Comparison of ENCODE assay signal across 10 cellular contexts in genomic region chr12:88185988-88186387, GRCh38. TPM values are rescaled to one million over a fixed set of nuclear protein-coding genes. Genes with fewer than 3 reads are reported as not detected.
A peak's percentile ranks its signal among the peaks of the same experiment; 100 is the strongest.
DNase-seq lines count a peak whose midpoint lies in the region; ATAC-seq and TF ChIP-seq lines count a peak whose summit lies in the region.
"Had no signal": no experiment of that assay in that cellular context is flagged by ENCODE, and none has a peak within 500 bp of the region (broad histone marks: within the 10 kb centered on the region; RNA-seq: fewer than 3 reads in every experiment).

No MANE protein-coding gene starts in this region.

- H3K27me3 ChIP-seq in heart left ventricle (no peaks in the 10 kb centered on the region), upper lobe of left lung (no peaks in the 10 kb centered on the region), esophagus squamous epithelium (no peaks in the 10 kb centered on the region)
- H3K27me3 ChIP-seq: hepatocyte had no signal

- H3K27ac ChIP-seq in 22Rv1 (peak overlapping the region; percentile 52), heart left ventricle (no peak overlapping the region), upper lobe of left lung (no peak overlapping the region), esophagus squamous epithelium (no peak overlapping the region)
- H3K27ac ChIP-seq: hepatocyte had no signal

- H3K4me3 ChIP-seq in heart left ventricle (no peak overlapping the region), upper lobe of left lung (no peak overlapping the region), esophagus squamous epithelium (no peak overlapping the region)
- H3K4me3 ChIP-seq: hepatocyte, K562 had no signal

- ATAC-seq in GM19043 (IDR thresholded peaks at IDR 0.05; ENCODE audit: low read depth, unreplicated experiment), result peak; percentile 94
- peak; percentile 57 for ATAC-seq in HG03175 (IDR thresholded peaks at IDR 0.05; ENCODE audit: unreplicated experiment)
- ATAC-seq in heart left ventricle, result no peak
- no peak for ATAC-seq in upper lobe of left lung (ENCODE audit: low FRiP score in 2 of 2)
- ATAC-seq: K562 had no signal

- DNase-seq in amniotic epithelial cell (ENCODE audit: low read depth) (peak; percentile 72), heart left ventricle (no peak), upper lobe of left lung (no peak), esophagus squamous epithelium (lab: John Stamatoyannopoulos, UW) (no peak), midbrain (lab: John Stamatoyannopoulos, UW) (no peak)

- no peaks in the 10 kb centered on the region for H3K4me1 ChIP-seq in heart left ventricle
- no peaks in the 10 kb centered on the region for H3K4me1 ChIP-seq in upper lobe of left lung
- no peaks in the 10 kb centered on the region for H3K4me1 ChIP-seq in esophagus squamous epithelium

- H3K9me3 ChIP-seq in heart left ventricle (peaks cover 0 to 12% (median 0%) of the 10 kb centered on the region in 12 donors), upper lobe of left lung (no peaks in the 10 kb centered on the region), esophagus squamous epithelium (no peaks in the 10 kb centered on the region)

- H3K36me3 ChIP-seq in heart left ventricle (peaks cover 0 to 46% (median 23%) of the 10 kb centered on the region in 9 donors), upper lobe of left lung (peaks cover 0 to 14% (median 6%) of the 10 kb centered on the region in 4 donors), esophagus squamous epithelium (peaks cover 0 to 61% (median 4%) of the 10 kb centered on the region in 3 donors)

- TF ChIP-seq CTCF in 22Rv1 (IDR thresholded peaks at IDR 0.05), result no peak
- TF ChIP-seq CTCF in heart left ventricle (IDR thresholded peaks at IDR 0.05), result no peak
- TF ChIP-seq CTCF in upper lobe of left lung (IDR thresholded peaks at IDR 0.05), result no peak
- TF ChIP-seq CTCF in esophagus squamous epithelium (IDR thresholded peaks at IDR 0.05), result no peak

- intact Hi-C loops in heart left ventricle (cut with DNase I) (no loop called here), esophagus squamous epithelium (cut with DNase I) (no loop called here)

- TF ChIP-seq EP300 in upper lobe of left lung (IDR thresholded peaks at IDR 0.05), result no peak

- TF ChIP-seq POLR2A in heart left ventricle (IDR thresholded peaks at IDR 0.05) (no peak), upper lobe of left lung (IDR thresholded peaks at IDR 0.05) (no peak), esophagus squamous epithelium (IDR thresholded peaks at IDR 0.05) (no peak)

RNA-seq across cellular contexts. Expression of gene TMTC3, which starts 43.9 kb away (rescaled TPM):
- total RNA-seq in heart left ventricle (10 to 100 TPM in 4 of 9 donors, 1 to 10 TPM in 5; 7.5 to 13.8 (median 9.8) TPM), upper lobe of left lung (10 to 100 TPM in 4 of 6 donors, 1 to 10 TPM in 2; 4.2 to 18.3 (median 15.3) TPM), esophagus squamous epithelium (10 to 100 TPM; 23.3 to 60.9 (median 32.8) TPM)
- 1 to 10 TPM; 1.2 to 5.7 TPM for polyA plus RNA-seq in heart left ventricle

RNA-seq across cellular contexts. Expression of gene CEP290, which starts 44.1 kb away (rescaled TPM):
- 10 to 100 TPM in 3 of 9 donors, 1 to 10 TPM in 6; 6.0 to 11.1 (median 7.7) TPM for total RNA-seq in heart left ventricle
- polyA plus RNA-seq in heart left ventricle, result 1 to 10 TPM; 3.0 to 5.0 TPM
- 100 to 1,000 TPM in 1 of 6 donors, 10 to 100 TPM in 5; 10.6 to 110 (median 20.1) TPM for total RNA-seq in upper lobe of left lung
- 10 to 100 TPM in 1 of 4 donors, 1 to 10 TPM in 2, under 1 TPM in 1; 0.72 to 15.8 (median 4.3) TPM for total RNA-seq in esophagus squamous epithelium

Comparison
In these comparisons a context has a peak if more than half of its experiments do, and no peak if none do; other contexts are left out.
1. ATAC-seq: peak in GM19043 (single experiment) and HG03175 (single experiment); none in heart left ventricle (0 of 4) and upper lobe of left lung (0 of 2).